8 cellular contexts compared by ENCODE assay signal in genomic region chr2:165874445-165875039, GRCh38.
DNase-seq lines count a peak whose midpoint lies in the region; ATAC-seq, FAIRE-seq and TF ChIP-seq lines count a peak whose summit lies in the region.

No MANE protein-coding gene starts in this region.

- H3K27ac Mint-ChIP-seq in astrocyte (ENCODE audit: unreplicated experiment): no peak overlapping the region
- no peak overlapping the region for H3K27ac Mint-ChIP-seq in stimulated activated effector memory CD8-positive, alpha-beta T cell treated with anti-CD3 and anti-CD28 coated beads, Interleukin-12 subunit alpha, Interleukin-12 subunit beta, amount 100 ng/mL, for 72 hours

- TF ChIP-seq CTCF in GM10248 (IDR thresholded peaks at IDR 0.05; ENCODE audit: control extremely low read depth, extremely low read depth, low read depth, missing control alignments) (peak; percentile 48), astrocyte (IDR thresholded peaks at IDR 0.05; ENCODE audit: insufficient read depth, low read depth, low read length) (peak; percentile 74)

- no peak overlapping the region for H3K4me2 ChIP-seq in astrocyte (ENCODE audit: low read length)

- FAIRE-seq in astrocyte (lab: Jason Lieb, UNC): peak; percentile 54

- H3K9me3 ChIP-seq in astrocyte (ENCODE audit: insufficient read depth, low read depth, low read length): no peaks in the 10 kb centered on the region
- no peaks in the 10 kb centered on the region; the same call in 1 of the 2 replicates for H3K9me3 ChIP-seq in iPS DF 6.9 (ENCODE audit: control insufficient read depth, insufficient read depth, low read length)

- H3K36me3 Mint-ChIP-seq in astrocyte (ENCODE audit: low read depth, unreplicated experiment): peaks cover 6% of the 10 kb centered on the region
- peaks cover 24% of the 10 kb centered on the region for H3K36me3 Mint-ChIP-seq in stimulated activated effector memory CD8-positive, alpha-beta T cell treated with anti-CD3 and anti-CD28 coated beads, Interleukin-12 subunit alpha, Interleukin-12 subunit beta, amount 100 ng/mL, for 72 hours

- CTCF ChIA-PET in GM10248 (lab: Yijun Ruan, JAX): interaction anchor here (0.6 to 3.3 kb wide), 29 partner anchors 8 to 885 kb away, joined by 3 to 34 read pairs (median 4); partner anchors contain the start of genes SCN2A, SCN3A and TTC21B

- DNase-seq in GM10248 (ENCODE audit: extremely low spot score) (peak; percentile 58), NCI-H748 (lab: John Stamatoyannopoulos, UW; ENCODE audit: unreplicated experiment) (peak; percentile 81), astrocyte (ENCODE audit: low read depth) (peak; percentile 46), iPS DF 6.9 (ENCODE audit: low read depth, low spot score) (peak; percentile 13)
- DNase-seq in stimulated activated effector memory CD8-positive, alpha-beta T cell treated with anti-CD3 and anti-CD28 coated beads, Interleukin-12 subunit alpha, Interleukin-12 subunit beta, amount 100 ng/mL, for 72 hours (ENCODE audit: low spot score in 2 of 2): no peak
- no peak for DNase-seq in stimulated activated CD4-positive, alpha-beta T cell treated with anti-CD3 and anti-CD28 coated beads, Interleukin-2, amount 100 ng/mL, for 24 hours

- ATAC-seq in GM21447 (IDR thresholded peaks at IDR 0.05; ENCODE audit: unreplicated experiment) (peak; percentile 89), HG03571 (IDR thresholded peaks at IDR 0.05; ENCODE audit: unreplicated experiment) (peak; percentile 98)
- peak; percentile 55 for ATAC-seq in stimulated activated effector memory CD8-positive, alpha-beta T cell treated with anti-CD3 and anti-CD28 coated beads, Interleukin-12 subunit alpha, Interleukin-12 subunit beta, amount 100 ng/mL, for 72 hours

- H3K4me1 Mint-ChIP-seq in astrocyte (ENCODE audit: low read depth, unreplicated experiment): peaks cover 8% of the 10 kb centered on the region
- H3K4me1 Mint-ChIP-seq in stimulated activated effector memory CD8-positive, alpha-beta T cell treated with anti-CD3 and anti-CD28 coated beads, Interleukin-12 subunit alpha, Interleukin-12 subunit beta, amount 100 ng/mL, for 72 hours: peaks cover 18% of the 10 kb centered on the region

- no peaks in the 10 kb centered on the region for H3K9me3 Mint-ChIP-seq in astrocyte (ENCODE audit: unreplicated experiment)
- H3K9me3 Mint-ChIP-seq in stimulated activated effector memory CD8-positive, alpha-beta T cell treated with anti-CD3 and anti-CD28 coated beads, Interleukin-12 subunit alpha, Interleukin-12 subunit beta, amount 100 ng/mL, for 72 hours: no peaks in the 10 kb centered on the region

- H3K27ac ChIP-seq in astrocyte (ENCODE audit: low read depth, low read length): no peak overlapping the region
- H3K27ac ChIP-seq in iPS DF 6.9 (ENCODE audit: low read length): no peak overlapping the region

- H2AFZ ChIP-seq in astrocyte (ENCODE audit: low read depth, low read length): no peak overlapping the region

- H3K4me3 Mint-ChIP-seq in astrocyte (ENCODE audit: unreplicated experiment): no peak overlapping the region
- no peak overlapping the region for H3K4me3 Mint-ChIP-seq in stimulated activated effector memory CD8-positive, alpha-beta T cell treated with anti-CD3 and anti-CD28 coated beads, Interleukin-12 subunit alpha, Interleukin-12 subunit beta, amount 100 ng/mL, for 72 hours

- no peaks in the 10 kb centered on the region for H3K27me3 Mint-ChIP-seq in astrocyte (ENCODE audit: low read depth, unreplicated experiment)

- H3K79me2 ChIP-seq in astrocyte (ENCODE audit: insufficient read depth, low read length): no peaks in the 10 kb centered on the region

- H3K36me3 ChIP-seq in astrocyte (ENCODE audit: insufficient read depth, low read length) (no peaks in the 10 kb centered on the region), iPS DF 6.9 (ENCODE audit: control insufficient read depth, insufficient read depth, low read length) (no peaks in the 10 kb centered on the region)

- no peaks in the 10 kb centered on the region for H3K27me3 ChIP-seq in astrocyte (ENCODE audit: insufficient read depth, low read length)
- H3K27me3 ChIP-seq in iPS DF 6.9 (ENCODE audit: control insufficient read depth, insufficient read depth, low read length): no peaks in the 10 kb centered on the region

- no peak overlapping the region for H3K9ac ChIP-seq in astrocyte (ENCODE audit: low read length)

- H3K4me3 ChIP-seq in astrocyte (ENCODE audit: insufficient read depth, low read depth, low read length) (no peak overlapping the region), iPS DF 6.9 (ENCODE audit: low read length) (no peak overlapping the region)

- no peaks in the 10 kb centered on the region for H4K20me1 ChIP-seq in astrocyte (ENCODE audit: insufficient read depth, low read length)

- POLR2A ChIA-PET in GM10248 (lab: Yijun Ruan, JAX): no interaction called here

- H3K4me1 ChIP-seq in astrocyte (ENCODE audit: insufficient read depth, low read length) (no peaks in the 10 kb centered on the region), iPS DF 6.9 (ENCODE audit: control insufficient read depth, insufficient read depth, low read length) (no peaks in the 10 kb centered on the region)

- WGBS in iPS DF 6.9 (ENCODE audit: insufficient coverage, insufficient read length): no CpG with 5 or more reads among the region's 3 CpGs

Comparison
In these comparisons a context has a peak if more than half of its experiments do, and no peak if none do; other contexts are left out.
1. DNase-seq: peak in GM10248 (single experiment), NCI-H748 (single experiment), astrocyte (single experiment) and iPS DF 6.9 (single experiment); none in stimulated activated effector memory CD8-positive, alpha-beta T cell treated with anti-CD3 and anti-CD28 coated beads, Interleukin-12 subunit alpha, Interleukin-12 subunit beta, amount 100 ng/mL, for 72 hours (0 of 2) and stimulated activated CD4-positive, alpha-beta T cell treated with anti-CD3 and anti-CD28 coated beads, Interleukin-2, amount 100 ng/mL, for 24 hours (0 of 2).
2. Peak in every context shown above with its lines, with median percentiles within 50 percentile points of each other: ATAC-seq.